Comparison of ENCODE assay signal across 11 cellular contexts in genomic region chr2:117523267-117523666, GRCh38.
DNase-seq lines count a peak whose midpoint lies in the region; ATAC-seq and TF ChIP-seq lines count a peak whose summit lies in the region.
"Had no signal": no experiment of that assay in that cellular context is flagged by ENCODE, and none has a peak within 500 bp of the region (broad histone marks: within the 10 kb centered on the region; RNA-seq: fewer than 3 reads in every experiment).

No MANE protein-coding gene starts in this region.

- TF ChIP-seq CTCF in astrocyte of the spinal cord (IDR thresholded peaks at IDR 0.05; ENCODE audit: low read depth, low read length) = no peak

- in situ Hi-C loops in astrocyte of the spinal cord (cut with HindIII; ENCODE audit: low sequenced_read_pairs) = no loop called here

- DNase-seq in DMS153 treated with DMSO at 0.1 percent for 48 hours (lab: John Stamatoyannopoulos, UW; ENCODE audit: unreplicated experiment) (peak; percentile 75), NCI-H2029 treated with DMSO at 0.1 percent for 48 hours (lab: John Stamatoyannopoulos, UW) (peak; percentile 41), astrocyte of the spinal cord (ENCODE audit: low read depth, low spot score) (peak; percentile 23), lung microvascular endothelial cell (ENCODE audit: low read depth in 2 of 2) (peak; percentile 34 to 47), middle frontal gyrus (ENCODE audit: extremely low spot score, low spot score) (no peak), HPDE6-E6E7 (ENCODE audit: extremely low spot score) (no peak)
- DNase-seq: esophagus squamous epithelium; stimulated activated CD4-positive, alpha-beta T cell treated with anti-CD3 and anti-CD28 coated beads, Interleukin-1b, Interleukin-23, amount 100 ng/mL, for 48 hours had no signal

- no peak overlapping the region for H3K4me3 ChIP-seq in astrocyte of the spinal cord (ENCODE audit: low read depth, low read length)
- H3K4me3 ChIP-seq: esophagus squamous epithelium had no signal

- ATAC-seq in GM19452 (IDR thresholded peaks at IDR 0.05; ENCODE audit: unreplicated experiment) (no peak), HG03097 (IDR thresholded peaks at IDR 0.05; ENCODE audit: low FRiP score, unreplicated experiment) (no peak)
- ATAC-seq: activated naive CD4-positive, alpha-beta T cell treated with anti-CD3 and anti-CD28 coated beads, Interleukin-2, amount 50 U/mL, for 72 hours had no signal

Comparison
In these comparisons a context has a peak if more than half of its experiments do, and no peak if none do; other contexts are left out.
1. DNase-seq: peak in DMS153 treated with DMSO at 0.1 percent for 48 hours (single experiment), NCI-H2029 treated with DMSO at 0.1 percent for 48 hours (single experiment), astrocyte of the spinal cord (single experiment) and lung microvascular endothelial cell (2 of 2); none in middle frontal gyrus (single experiment) and HPDE6-E6E7 (single experiment).